ENCODE assay signal across 23 cellular contexts in genomic region chr2:238269741-238270140, GRCh38.
"Had no signal": no experiment of that assay in that cellular context is flagged by ENCODE, and none has a peak within 500 bp of the region (broad histone marks: within the 10 kb centered on the region; RNA-seq: fewer than 3 reads in every experiment).

No MANE protein-coding gene starts in this region.

- H3K27me3 ChIP-seq: hepatocyte, left lung, ovary, sigmoid colon, stomach, thyroid gland, vagina had no signal

- H3K4me1 Mint-ChIP-seq: naive B cell; stimulated activated effector memory CD8-positive, alpha-beta T cell treated with anti-CD3 and anti-CD28 coated beads, Interleukin-12 subunit alpha, Interleukin-12 subunit beta, amount 100 ng/mL, for 72 hours had no signal

- H3K4me3 Mint-ChIP-seq: mesothelial cell of epicardium; naive B cell; nephron progenitor cell; stimulated activated effector memory CD8-positive, alpha-beta T cell treated with anti-CD3 and anti-CD28 coated beads, Interleukin-12 subunit alpha, Interleukin-12 subunit beta, amount 100 ng/mL, for 72 hours had no signal

- H3K79me2 ChIP-seq: hepatocyte had no signal

- H3K4me1 ChIP-seq: sigmoid colon, thyroid gland, vagina had no signal

- H2AFZ ChIP-seq: hepatocyte had no signal

- H3K36me3 ChIP-seq: ovary had no signal

- H3K4me2 ChIP-seq: hepatocyte had no signal

- H3K9me3 Mint-ChIP-seq: mesothelial cell of epicardium; naive B cell; nephron progenitor cell; stimulated activated effector memory CD8-positive, alpha-beta T cell treated with anti-CD3 and anti-CD28 coated beads, Interleukin-12 subunit alpha, Interleukin-12 subunit beta, amount 100 ng/mL, for 72 hours had no signal

- H3K27ac ChIP-seq: coronary artery, hepatocyte, left lung, ovary, psoas muscle, sigmoid colon, stomach, thyroid gland, vagina had no signal

- H3K27me3 Mint-ChIP-seq: naive B cell had no signal

- FAIRE-seq: frontal cortex, kidney had no signal

- DNase-seq: dermis blood vessel endothelial cell; effector memory CD4-positive, alpha-beta T cell; head of caudate nucleus; naive B cell; nephron progenitor cell; occipital lobe; ovary; psoas muscle; sigmoid colon; stimulated activated CD4-positive, alpha-beta T cell treated with anti-CD3 and anti-CD28 coated beads, Interleukin-2, amount 100 ng/mL, for 24 hours; stimulated activated CD4-positive, alpha-beta T cell treated with anti-CD3 and anti-CD28 coated beads, Interleukin-4, amount 100 ng/mL, for 24 hours; stimulated activated naive CD4-positive, alpha-beta T cell treated with Interleukin-2 at 50 U/mL for 16 hours; stomach; thyroid gland had no signal

- ATAC-seq: left lung; mucosa of descending colon; psoas muscle; stimulated activated effector memory CD8-positive, alpha-beta T cell treated with anti-CD3 and anti-CD28 coated beads, Interleukin-12 subunit alpha, Interleukin-12 subunit beta, amount 100 ng/mL, for 72 hours had no signal

- H3K9me3 ChIP-seq: left lung, mucosa of descending colon, ovary, psoas muscle, sigmoid colon, stomach, thyroid gland, vagina had no signal

- H3K4me3 ChIP-seq: coronary artery, hepatocyte, left lung, mucosa of descending colon, ovary, psoas muscle, sigmoid colon, stomach, thyroid gland, vagina had no signal

- H3K27ac Mint-ChIP-seq: mesothelial cell of epicardium; naive B cell; stimulated activated effector memory CD8-positive, alpha-beta T cell treated with anti-CD3 and anti-CD28 coated beads, Interleukin-12 subunit alpha, Interleukin-12 subunit beta, amount 100 ng/mL, for 72 hours had no signal
